In genomic region chr7:26789481-26790175, GRCh38 we compare ENCODE assay signal across 17 cellular contexts.
"Had no signal": no experiment of that assay in that cellular context is flagged by ENCODE, and none has a peak within 500 bp of the region (broad histone marks: within the 10 kb centered on the region; RNA-seq: fewer than 3 reads in every experiment).

No MANE protein-coding gene starts in this region.

- DNase-seq: activated CD4-positive, alpha-beta T cell treated with anti-CD3 and anti-CD28 coated beads, Interleukin-2, amount 10 ng/mL, durations not matched to agents 7 days and 5 days; activated CD8-positive, alpha-beta memory T cell treated with anti-CD3 and anti-CD28 coated beads, Interleukin-2, amount 50 U/mL, for 48 hours; activated gamma-delta T cell treated with Interleukin-2 at 50 U/mL for 16 hours; activated naive CD8-positive, alpha-beta T cell treated with anti-CD3 and anti-CD28 coated beads for 36 hours; activated T-cell treated with anti-CD3 and anti-CD28 coated beads, Interleukin-2, amount 50 U/mL, for 72 hours; amygdala; effector memory CD8-positive, alpha-beta T cell; heart right ventricle; left cardiac atrium; lower lobe of right lung; psoas muscle; right lobe of liver; stimulated activated CD4-positive, alpha-beta T cell treated with anti-CD3 and anti-CD28 coated beads, Interleukin-4, amount 100 ng/mL, for 4 hours; stimulated activated naive CD8-positive, alpha-beta T cell treated with anti-CD3 and anti-CD28 coated beads, Interleukin-15, Interleukin-2, amounts not matched to agents 100 U/mL and 50 U/mL, for 24 hours; transverse colon had no signal

- H3K9me3 ChIP-seq: heart right ventricle, lower lobe of right lung, psoas muscle, right lobe of liver, transverse colon, vagina had no signal

- H3K36me3 ChIP-seq: heart right ventricle, lower lobe of right lung, right lobe of liver, transverse colon, vagina had no signal

- H3K4me3 ChIP-seq: heart right ventricle, lower lobe of right lung, psoas muscle, right lobe of liver, smooth muscle cell, transverse colon, vagina had no signal

- H3K27me3 ChIP-seq: heart right ventricle, right lobe of liver, transverse colon, vagina had no signal

- H3K27ac ChIP-seq: heart right ventricle, lower lobe of right lung, psoas muscle, right lobe of liver, transverse colon, vagina had no signal

- H3K4me1 ChIP-seq: heart right ventricle, lower lobe of right lung, psoas muscle, right lobe of liver, transverse colon, vagina had no signal
